ENCODE assay signal across 8 cellular contexts in the genomic region with DNA sequence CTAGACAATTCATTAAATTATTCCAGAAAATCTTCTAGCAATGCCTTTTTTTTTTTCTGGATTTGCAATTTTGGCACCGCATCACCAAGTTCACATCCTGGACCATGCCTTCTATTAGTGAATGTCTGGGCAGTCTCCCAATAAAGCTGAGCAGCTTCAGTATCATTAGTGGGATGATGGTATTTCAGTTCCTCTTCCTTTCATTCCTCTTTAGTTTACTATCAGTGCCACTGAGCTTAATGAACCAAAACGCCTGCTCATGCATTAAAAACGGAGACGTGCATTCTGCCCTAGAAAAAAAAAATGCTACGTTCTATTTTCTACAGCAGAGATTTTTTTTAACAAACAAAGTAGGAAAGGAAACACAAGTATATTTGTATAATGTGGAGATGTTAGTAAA.
DNase-seq lines count a peak whose midpoint lies in the region; ATAC-seq and TF ChIP-seq lines count a peak whose summit lies in the region.

No MANE protein-coding gene starts in this region.

- peak overlapping the region; percentile 97 for H3K27ac ChIP-seq in OCI-LY1 (ENCODE audit: low read depth, low read length, poor library complexity, severe bottlenecking)
- no peak overlapping the region for H3K27ac ChIP-seq in tibial artery

- H3K4me3 Mint-ChIP-seq in T-helper 17 cell = no peak overlapping the region

- H3K36me3 ChIP-seq in OCI-LY1 (ENCODE audit: insufficient read depth, low read length) (no peaks in the 10 kb centered on the region), tibial artery (no peaks in the 10 kb centered on the region)

- no peaks in the 10 kb centered on the region for H3K79me2 ChIP-seq in OCI-LY1 (ENCODE audit: insufficient read depth, low read length)

- no peaks in the 10 kb centered on the region for H3K4me1 Mint-ChIP-seq in T-helper 17 cell

- H3K4me3 ChIP-seq in OCI-LY1 (ENCODE audit: low read depth, low read length, poor library complexity, severe bottlenecking) (peak overlapping the region; percentile 38), tibial artery (no peak overlapping the region)

- no peaks in the 10 kb centered on the region for H3K27me3 Mint-ChIP-seq in T-helper 17 cell

- no peaks in the 10 kb centered on the region for H3K36me3 Mint-ChIP-seq in T-helper 17 cell (ENCODE audit: low read depth)

- intact Hi-C loops in tibial artery (cut with DNase I; ENCODE audit: low total_unique reads) = no loop called here

- H3F3A ChIP-seq in OCI-LY1 (ENCODE audit: insufficient read depth, low read length) = peaks cover 8% of the 10 kb centered on the region

- H3K9me3 ChIP-seq in OCI-LY1 (ENCODE audit: low read length) (0 out of 2 replicates have a peak, but pooled peaks cover 2% of the 10 kb centered on the region), tibial artery (no peaks in the 10 kb centered on the region), T-helper 17 cell (ENCODE audit: control insufficient read depth, low read length, poor library complexity, severe bottlenecking) (no peaks in the 10 kb centered on the region)

- no peaks in the 10 kb centered on the region for H4K20me1 ChIP-seq in OCI-LY1 (ENCODE audit: insufficient read depth, low read length)

- H3K4me1 ChIP-seq in OCI-LY1 (ENCODE audit: insufficient read depth, low read length, severe bottlenecking) (peaks cover 63% of the 10 kb centered on the region), tibial artery (no peaks in the 10 kb centered on the region)

- H3K27me3 ChIP-seq in OCI-LY1 (ENCODE audit: insufficient read depth, low read length) (no peaks in the 10 kb centered on the region), tibial artery (no peaks in the 10 kb centered on the region)

- no peak overlapping the region for H3K27ac Mint-ChIP-seq in T-helper 17 cell

- H2AFZ ChIP-seq in OCI-LY1 (ENCODE audit: low read length) = no peak overlapping the region

- DNase-seq in left kidney (ENCODE audit: low read depth, low spot score) (peak; percentile 63), NCI-H510A (lab: John Stamatoyannopoulos, UW) (no peak), tibial artery (no peak), T-helper 17 cell (no peak)

- no peaks in the 10 kb centered on the region for H3K9me2 ChIP-seq in OCI-LY1 (ENCODE audit: low read depth, low read length)

- TF ChIP-seq CTCF in OCI-LY1 (IDR thresholded peaks at IDR 0.05; ENCODE audit: low read length) = no peak
- TF ChIP-seq CTCF in tibial artery (IDR thresholded peaks at IDR 0.05) = no peak

- ATAC-seq in GM18519 (IDR thresholded peaks at IDR 0.05; ENCODE audit: low FRiP score, unreplicated experiment) = peak; percentile 77
- ATAC-seq in HG02759 (IDR thresholded peaks at IDR 0.05; ENCODE audit: unreplicated experiment) = peak; percentile 49
- no peak for ATAC-seq in HG02885 (IDR thresholded peaks at IDR 0.05; ENCODE audit: poor library complexity, unreplicated experiment)
- ATAC-seq in T-helper 17 cell = no peak

- H3K9ac ChIP-seq in OCI-LY1 (ENCODE audit: low read length) = peak overlapping the region; percentile 67

- H3K4me2 ChIP-seq in OCI-LY1 (ENCODE audit: low read length) = peak overlapping the region; percentile 60

Comparison
In these comparisons a context has a peak if more than half of its experiments do, and no peak if none do; other contexts are left out.
1. ATAC-seq: peak in GM18519 (single experiment) and HG02759 (single experiment); none in HG02885 (single experiment) and T-helper 17 cell (single experiment).